1 cellular context compared by ENCODE assay signal in the genomic region with DNA sequence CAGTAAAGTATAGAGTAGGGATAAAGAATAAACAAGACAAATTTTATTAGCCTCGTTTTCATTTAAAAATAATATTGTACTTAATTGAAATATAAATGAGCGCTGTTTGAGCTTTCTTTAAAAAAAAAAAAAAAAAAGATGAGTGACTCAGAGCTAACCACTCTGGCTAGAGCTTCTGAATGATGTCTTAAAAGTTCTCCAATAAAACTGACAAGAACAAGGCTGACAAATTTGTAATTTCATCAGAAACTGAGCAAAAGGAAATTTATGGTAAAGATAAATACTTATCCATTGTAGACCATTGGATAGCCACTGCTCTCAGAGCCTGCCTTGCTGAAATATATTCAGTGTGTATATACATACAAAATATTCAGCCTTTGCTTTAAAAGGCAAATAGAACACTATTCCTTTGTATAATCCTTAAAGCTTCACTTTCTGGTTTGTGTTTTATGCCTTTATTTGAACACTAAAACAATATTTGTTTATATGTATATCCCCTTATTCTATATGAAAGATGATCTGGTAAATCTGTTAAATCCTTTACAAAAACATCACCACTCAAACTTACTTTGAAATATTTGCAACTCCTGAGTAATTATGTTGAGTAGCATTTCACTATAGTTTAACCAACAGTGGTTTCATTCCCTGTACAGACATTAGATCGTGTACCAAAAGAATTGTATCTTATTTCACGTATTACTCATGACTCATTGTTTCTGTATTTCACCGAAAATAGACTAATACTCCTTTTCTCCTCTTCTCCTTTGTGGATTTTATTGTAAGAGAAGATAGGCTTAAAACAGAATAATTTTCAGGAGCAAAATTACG.
TF ChIP-seq lines count a peak whose summit lies in the region.

No MANE protein-coding gene starts in this region.

TF ChIP-seq in SK-N-SH, 30 proteins besides CTCF, POLR2A, EP300 and RAD21 (continued from another document):
- TF ChIP-seq, protein P1, sequence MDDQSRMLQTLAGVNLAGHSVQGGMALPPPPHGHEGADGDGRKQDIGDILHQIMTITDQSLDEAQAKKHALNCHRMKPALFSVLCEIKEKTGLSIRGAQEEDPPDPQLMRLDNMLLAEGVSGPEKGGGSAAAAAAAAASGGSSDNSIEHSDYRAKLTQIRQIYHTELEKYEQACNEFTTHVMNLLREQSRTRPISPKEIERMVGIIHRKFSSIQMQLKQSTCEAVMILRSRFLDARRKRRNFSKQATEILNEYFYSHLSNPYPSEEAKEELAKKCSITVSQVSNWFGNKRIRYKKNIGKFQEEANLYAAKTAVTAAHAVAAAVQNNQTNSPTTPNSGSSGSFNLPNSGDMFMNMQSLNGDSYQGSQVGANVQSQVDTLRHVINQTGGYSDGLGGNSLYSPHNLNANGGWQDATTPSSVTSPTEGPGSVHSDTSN (IDR thresholded peaks at IDR 0.05), result peak; percentile 64
